1 cellular context compared by ENCODE assay signal in the genomic region with DNA sequence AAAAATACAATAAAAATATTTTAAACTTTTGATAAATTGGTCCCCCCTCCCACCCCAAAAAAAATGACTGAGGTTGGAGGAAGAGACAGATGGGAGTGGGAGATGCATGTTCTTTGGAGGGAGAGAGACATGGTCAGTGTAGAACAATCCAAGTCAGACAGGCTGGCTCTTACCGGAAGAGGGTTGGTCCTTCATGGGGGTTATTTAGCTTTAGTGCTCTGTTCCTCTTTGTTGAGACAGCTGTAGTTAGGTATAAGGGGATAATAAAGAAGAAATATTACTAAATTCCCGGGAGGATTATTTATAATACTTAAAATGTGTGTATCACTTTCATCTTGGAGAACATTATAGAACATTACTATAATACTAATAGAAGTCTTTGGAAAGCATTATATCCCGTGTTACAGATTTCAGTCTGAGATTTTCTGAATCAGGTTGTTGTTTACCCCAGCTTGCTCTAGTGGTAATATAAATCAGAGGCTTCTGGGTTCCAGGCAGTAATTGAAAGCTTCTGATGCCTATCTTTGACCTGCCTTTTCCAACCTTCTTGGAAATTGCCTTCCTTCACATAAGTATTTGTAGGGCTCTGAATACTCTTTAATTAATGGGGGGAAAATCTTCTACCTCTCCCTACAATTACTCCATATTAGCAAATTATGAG.
TF ChIP-seq lines count a peak whose summit lies in the region.

No MANE protein-coding gene starts in this region.

TF ChIP-seq in liver, 16 proteins besides CTCF, POLR2A, EP300 and RAD21 (continued from another document):
- TF ChIP-seq, protein P1, sequence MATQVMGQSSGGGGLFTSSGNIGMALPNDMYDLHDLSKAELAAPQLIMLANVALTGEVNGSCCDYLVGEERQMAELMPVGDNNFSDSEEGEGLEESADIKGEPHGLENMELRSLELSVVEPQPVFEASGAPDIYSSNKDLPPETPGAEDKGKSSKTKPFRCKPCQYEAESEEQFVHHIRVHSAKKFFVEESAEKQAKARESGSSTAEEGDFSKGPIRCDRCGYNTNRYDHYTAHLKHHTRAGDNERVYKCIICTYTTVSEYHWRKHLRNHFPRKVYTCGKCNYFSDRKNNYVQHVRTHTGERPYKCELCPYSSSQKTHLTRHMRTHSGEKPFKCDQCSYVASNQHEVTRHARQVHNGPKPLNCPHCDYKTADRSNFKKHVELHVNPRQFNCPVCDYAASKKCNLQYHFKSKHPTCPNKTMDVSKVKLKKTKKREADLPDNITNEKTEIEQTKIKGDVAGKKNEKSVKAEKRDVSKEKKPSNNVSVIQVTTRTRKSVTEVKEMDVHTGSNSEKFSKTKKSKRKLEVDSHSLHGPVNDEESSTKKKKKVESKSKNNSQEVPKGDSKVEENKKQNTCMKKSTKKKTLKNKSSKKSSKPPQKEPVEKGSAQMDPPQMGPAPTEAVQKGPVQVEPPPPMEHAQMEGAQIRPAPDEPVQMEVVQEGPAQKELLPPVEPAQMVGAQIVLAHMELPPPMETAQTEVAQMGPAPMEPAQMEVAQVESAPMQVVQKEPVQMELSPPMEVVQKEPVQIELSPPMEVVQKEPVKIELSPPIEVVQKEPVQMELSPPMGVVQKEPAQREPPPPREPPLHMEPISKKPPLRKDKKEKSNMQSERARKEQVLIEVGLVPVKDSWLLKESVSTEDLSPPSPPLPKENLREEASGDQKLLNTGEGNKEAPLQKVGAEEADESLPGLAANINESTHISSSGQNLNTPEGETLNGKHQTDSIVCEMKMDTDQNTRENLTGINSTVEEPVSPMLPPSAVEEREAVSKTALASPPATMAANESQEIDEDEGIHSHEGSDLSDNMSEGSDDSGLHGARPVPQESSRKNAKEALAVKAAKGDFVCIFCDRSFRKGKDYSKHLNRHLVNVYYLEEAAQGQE (IDR thresholded peaks at IDR 0.05), result no peak
- TF ChIP-seq GABPA (IDR thresholded peaks at IDR 0.05 in 1 of 2, conservative IDR thresholded peaks at IDR 0.05 in 1 of 2) (no peak), JUND (IDR thresholded peaks at IDR 0.05) (no peak), YY1 (IDR thresholded peaks at IDR 0.05) (no peak), EGR1 (IDR thresholded peaks at IDR 0.05; ENCODE audit: low read depth in 2 of 2) (no peak), FOXA2 (IDR thresholded peaks at IDR 0.05) (no peak)
